Comparison of ENCODE assay signal across 9 cellular contexts in genomic region chr14:30375280-30375892, GRCh38.
DNase-seq lines count a peak whose midpoint lies in the region; TF ChIP-seq lines count a peak whose summit lies in the region.
"Had no signal": no experiment of that assay in that cellular context is flagged by ENCODE, and none has a peak within 500 bp of the region (broad histone marks: within the 10 kb centered on the region; RNA-seq: fewer than 3 reads in every experiment).

No MANE protein-coding gene starts in this region.

- no peak overlapping the region for H3K4me2 ChIP-seq in GM23248 (ENCODE audit: unreplicated experiment)

- intact Hi-C loops in left ventricle myocardium inferior (cut with micrococcal nuclease): loop anchor here (5.0 kb wide), 1 partner anchor 147 kb away; no protein-coding TSS in a partner anchor

- in situ Hi-C loops in GM23248 (cut with MboI): no loop called here
- in situ Hi-C loops in KBM-7 (cut with MboI; ENCODE audit: low pct_unique_long_range_greater_than_20kb, low sequenced_read_pairs): no loop called here

- H3K9me3 Mint-ChIP-seq in activated naive CD4-positive, alpha-beta T cell treated with anti-CD3 and anti-CD28 coated beads, Interleukin-2, amount 10 ng/mL, durations not matched to agents 7 days and 5 days: no peaks in the 10 kb centered on the region
- H3K9me3 Mint-ChIP-seq: natural killer cell treated with Interleukin-12 subunit alpha and Interleukin-12 subunit beta and Interleukin-15 and Interleukin-18, amount 100 ng/mL, for 72 hours had no signal

- H2AFZ ChIP-seq in GM23248: no peak overlapping the region

- peaks cover 42% of the 10 kb centered on the region for H3K27me3 ChIP-seq in GM23248 (replicated peaks; ENCODE audit: insufficient read depth)
- peaks cover 15% of the 10 kb centered on the region for H3K27me3 ChIP-seq in left ventricle myocardium inferior (ENCODE audit: low read depth)

- DNase-seq in GM23248: peak; percentile 62
- peak; percentile 70 for DNase-seq in KBM-7
- DNase-seq in SHP77 (lab: John Stamatoyannopoulos, UW): peak; percentile 29 to 54
- DNase-seq in activated naive CD4-positive, alpha-beta T cell treated with anti-CD3 and anti-CD28 coated beads, Interleukin-2, amount 10 ng/mL, durations not matched to agents 7 days and 5 days: peak; percentile 74
- DNase-seq in left ventricle myocardium inferior: peak; percentile 47
- DNase-seq in smooth muscle cell of the brain vasculature (ENCODE audit: low read depth, low spot score): peak; percentile 23
- DNase-seq in mesenteric fat pad (ENCODE audit: low spot score): no peak

- 32 to 37% methylated on average over 5 of the region's 5 CpGs for WGBS in GM23248 (ENCODE audit: low coverage in 1 of 2, low lambda C conversion rate in 2 of 2, missing lambda C conversion rate in 2 of 2), 2 experiments

- no peaks in the 10 kb centered on the region for H3K79me2 ChIP-seq in GM23248 (ENCODE audit: insufficient read depth)

- H3K36me3 Mint-ChIP-seq in activated naive CD4-positive, alpha-beta T cell treated with anti-CD3 and anti-CD28 coated beads, Interleukin-2, amount 10 ng/mL, durations not matched to agents 7 days and 5 days: no peaks in the 10 kb centered on the region
- H3K36me3 Mint-ChIP-seq: natural killer cell treated with Interleukin-12 subunit alpha and Interleukin-12 subunit beta and Interleukin-15 and Interleukin-18, amount 100 ng/mL, for 72 hours had no signal

- no peaks in the 10 kb centered on the region for H3K27me3 Mint-ChIP-seq in activated naive CD4-positive, alpha-beta T cell treated with anti-CD3 and anti-CD28 coated beads, Interleukin-2, amount 10 ng/mL, durations not matched to agents 7 days and 5 days

- TF ChIP-seq CTCF in GM12872 (IDR thresholded peaks at IDR 0.05; ENCODE audit: insufficient read depth, low read depth, low read length) (peak; percentile 91), left ventricle myocardium inferior (IDR thresholded peaks at IDR 0.05; ENCODE audit: borderline replicate concordance) (peak; percentile 85)

- no peaks in the 10 kb centered on the region for H3F3A ChIP-seq in GM23248 (ENCODE audit: insufficient read depth)

- H3K27ac Mint-ChIP-seq in activated naive CD4-positive, alpha-beta T cell treated with anti-CD3 and anti-CD28 coated beads, Interleukin-2, amount 10 ng/mL, durations not matched to agents 7 days and 5 days: no peak overlapping the region
- H3K27ac Mint-ChIP-seq: natural killer cell treated with Interleukin-12 subunit alpha and Interleukin-12 subunit beta and Interleukin-15 and Interleukin-18, amount 100 ng/mL, for 72 hours had no signal

- H3K27ac ChIP-seq in GM23248: no peak overlapping the region
- no peak overlapping the region for H3K27ac ChIP-seq in left ventricle myocardium inferior (replicated peaks)

- H3K9ac ChIP-seq in GM23248: no peak overlapping the region

- H3K4me1 Mint-ChIP-seq in activated naive CD4-positive, alpha-beta T cell treated with anti-CD3 and anti-CD28 coated beads, Interleukin-2, amount 10 ng/mL, durations not matched to agents 7 days and 5 days: no peaks in the 10 kb centered on the region

- no peaks in the 10 kb centered on the region for H3K9me2 ChIP-seq in GM23248 (ENCODE audit: insufficient read depth)

- no peaks in the 10 kb centered on the region for H4K20me1 ChIP-seq in GM23248 (ENCODE audit: insufficient read depth)

- H3K4me1 ChIP-seq in GM23248 (ENCODE audit: insufficient read depth): no peaks in the 10 kb centered on the region
- H3K4me1 ChIP-seq in left ventricle myocardium inferior: no peaks in the 10 kb centered on the region

- H3K9me3 ChIP-seq in GM23248 (ENCODE audit: low read depth): no peaks in the 10 kb centered on the region
- H3K9me3 ChIP-seq in left ventricle myocardium inferior (replicated peaks): no peaks in the 10 kb centered on the region

- CTCF ChIA-PET in activated naive CD4-positive, alpha-beta T cell treated with anti-CD3 and anti-CD28 coated beads, Interleukin-2, amount 10 ng/mL, durations not matched to agents 7 days and 5 days (lab: Charles Lee): interaction anchor here (1.0 to 4.3 kb wide), 10 partner anchors 9 to 236 kb away, joined by 3 to 22 read pairs (median 4); no protein-coding TSS in a partner anchor

- H3K36me3 ChIP-seq in GM23248 (ENCODE audit: low read depth) (no peaks in the 10 kb centered on the region), left ventricle myocardium inferior (no peaks in the 10 kb centered on the region)

- no peak overlapping the region for H3K4me3 Mint-ChIP-seq in activated naive CD4-positive, alpha-beta T cell treated with anti-CD3 and anti-CD28 coated beads, Interleukin-2, amount 10 ng/mL, durations not matched to agents 7 days and 5 days
- H3K4me3 Mint-ChIP-seq: natural killer cell treated with Interleukin-12 subunit alpha and Interleukin-12 subunit beta and Interleukin-15 and Interleukin-18, amount 100 ng/mL, for 72 hours had no signal

- H3K4me3 ChIP-seq in GM23248 (no peak overlapping the region), left ventricle myocardium inferior (no peak overlapping the region)
